In genomic region chr1:2304921-2305681, GRCh38 we compare ENCODE assay signal across 19 cellular contexts.
DNase-seq lines count a peak whose midpoint lies in the region; ATAC-seq and TF ChIP-seq lines count a peak whose summit lies in the region.
"Had no signal": no experiment of that assay in that cellular context is flagged by ENCODE, and none has a peak within 500 bp of the region (broad histone marks: within the 10 kb centered on the region; RNA-seq: fewer than 3 reads in every experiment).

No MANE protein-coding gene starts in this region.

- no peaks in the 10 kb centered on the region for H3K9me3 Mint-ChIP-seq in brain
- H3K9me3 Mint-ChIP-seq: mesothelial cell of epicardium had no signal

- no peaks in the 10 kb centered on the region for H3K27me3 Mint-ChIP-seq in brain

- H3K4me3 ChIP-seq in cardiac muscle cell (no peak overlapping the region), testis (no peak overlapping the region), uterus (no peak overlapping the region)
- H3K4me3 ChIP-seq: body of pancreas, SK-N-MC had no signal

- H3K36me3 ChIP-seq in cardiac muscle cell = peaks cover 30% of the 10 kb centered on the region
- H3K36me3 ChIP-seq in testis (ENCODE audit: low read depth, missing control alignments) = no peaks in the 10 kb centered on the region
- H3K36me3 ChIP-seq in uterus = no peaks in the 10 kb centered on the region

- H3K9me3 ChIP-seq in cardiac muscle cell (ENCODE audit: low read depth) = no peaks in the 10 kb centered on the region
- no peaks in the 10 kb centered on the region for H3K9me3 ChIP-seq in testis
- H3K9me3 ChIP-seq in uterus = no peaks in the 10 kb centered on the region
- H3K9me3 ChIP-seq: body of pancreas had no signal

- H3K27ac Mint-ChIP-seq in brain = peak overlapping the region in 3 of 5 experiments; percentile 57 to 79 (median 74)
- H3K27ac Mint-ChIP-seq: mesothelial cell of epicardium had no signal

- intact Hi-C loops in Right ventricle myocardium inferior (cut with DNase I) (no loop called here), testis (cut with DNase I; ENCODE audit: low total_unique reads) (loop anchor here (5.0 kb wide), 1 partner anchor 73 kb away; no protein-coding TSS in a partner anchor), uterus (cut with DNase I; ENCODE audit: low total_unique reads) (no loop called here)

- H3K27me3 ChIP-seq in cardiac muscle cell = no peaks in the 10 kb centered on the region
- no peaks in the 10 kb centered on the region for H3K27me3 ChIP-seq in testis
- H3K27me3 ChIP-seq in uterus = no peaks in the 10 kb centered on the region
- H3K27me3 ChIP-seq: body of pancreas had no signal

- TF ChIP-seq CTCF in cardiac muscle cell (IDR thresholded peaks at IDR 0.05; ENCODE audit: low read depth, low read length) (no peak), brain (conservative IDR thresholded peaks at IDR 0.05) (no peak), testis (IDR thresholded peaks at IDR 0.05) (no peak), uterus (IDR thresholded peaks at IDR 0.05) (no peak)

- DNase-seq in cardiac muscle cell (ENCODE audit: low read depth in 1 of 2, low spot score in 1 of 2) (no peak), Right ventricle myocardium inferior (ENCODE audit: missing footprints) (no peak), myocyte (ENCODE audit: low read depth) (peak; percentile 68), testis (peak; percentile 70), NCI-H510A (lab: John Stamatoyannopoulos, UW) (no peak), uterus (no peak), cortex of kidney (lab: John Stamatoyannopoulos, UW) (no peak)
- DNase-seq: activated CD8-positive, alpha-beta memory T cell treated with anti-CD3 and anti-CD28 coated beads, Interleukin-2, amount 50 U/mL, for 4 hours; activated naive CD4-positive, alpha-beta T cell; body of pancreas; Karpas-422; NCI-H1092 treated with DMSO at 0.1 percent for 48 hours; NCI-H2107; NCI-H748 treated with DMSO at 0.1 percent for 48 hours; trophoblast cell had no signal

- 58 to 78% methylated on average over 36 to 43 of the region's 49 CpGs for WGBS in testis, 2 donors

- no peak overlapping the region for H3K4me3 Mint-ChIP-seq in brain
- H3K4me3 Mint-ChIP-seq: mesothelial cell of epicardium had no signal

- H3K4me1 Mint-ChIP-seq in brain = no peaks in the 10 kb centered on the region
- H3K4me1 Mint-ChIP-seq: mesothelial cell of epicardium had no signal

- TF ChIP-seq POLR2A in testis (IDR thresholded peaks at IDR 0.05) (no peak), uterus (IDR thresholded peaks at IDR 0.05) (no peak)

- peaks cover 44% of the 10 kb centered on the region for H3K36me3 Mint-ChIP-seq in brain

- peaks cover 21% of the 10 kb centered on the region for H3K4me1 ChIP-seq in cardiac muscle cell (ENCODE audit: low read depth)
- H3K4me1 ChIP-seq in testis = peaks cover 21% of the 10 kb centered on the region
- peaks cover 0 to 9% of the 10 kb centered on the region in 2 donors for H3K4me1 ChIP-seq in uterus

- ATAC-seq in Right ventricle myocardium inferior = no peak
- ATAC-seq: body of pancreas, HCT116 had no signal

- peak overlapping the region; percentile 78 for H3K27ac ChIP-seq in cardiac muscle cell
- H3K27ac ChIP-seq in testis = no peak overlapping the region
- H3K27ac ChIP-seq in uterus = peak overlapping the region in 1 of 2 donors; percentile 30
- H3K27ac ChIP-seq: body of pancreas, SK-N-MC had no signal

Comparison
In these comparisons a context has a peak if more than half of its experiments do, and no peak if none do; other contexts are left out.
1. DNase-seq: peak in myocyte (single experiment) and testis (single experiment); none in cardiac muscle cell (0 of 2), Right ventricle myocardium inferior (single experiment), NCI-H510A (single experiment), uterus (0 of 2) and cortex of kidney (single experiment).